18 cellular contexts compared by ENCODE assay signal in the genomic region with DNA sequence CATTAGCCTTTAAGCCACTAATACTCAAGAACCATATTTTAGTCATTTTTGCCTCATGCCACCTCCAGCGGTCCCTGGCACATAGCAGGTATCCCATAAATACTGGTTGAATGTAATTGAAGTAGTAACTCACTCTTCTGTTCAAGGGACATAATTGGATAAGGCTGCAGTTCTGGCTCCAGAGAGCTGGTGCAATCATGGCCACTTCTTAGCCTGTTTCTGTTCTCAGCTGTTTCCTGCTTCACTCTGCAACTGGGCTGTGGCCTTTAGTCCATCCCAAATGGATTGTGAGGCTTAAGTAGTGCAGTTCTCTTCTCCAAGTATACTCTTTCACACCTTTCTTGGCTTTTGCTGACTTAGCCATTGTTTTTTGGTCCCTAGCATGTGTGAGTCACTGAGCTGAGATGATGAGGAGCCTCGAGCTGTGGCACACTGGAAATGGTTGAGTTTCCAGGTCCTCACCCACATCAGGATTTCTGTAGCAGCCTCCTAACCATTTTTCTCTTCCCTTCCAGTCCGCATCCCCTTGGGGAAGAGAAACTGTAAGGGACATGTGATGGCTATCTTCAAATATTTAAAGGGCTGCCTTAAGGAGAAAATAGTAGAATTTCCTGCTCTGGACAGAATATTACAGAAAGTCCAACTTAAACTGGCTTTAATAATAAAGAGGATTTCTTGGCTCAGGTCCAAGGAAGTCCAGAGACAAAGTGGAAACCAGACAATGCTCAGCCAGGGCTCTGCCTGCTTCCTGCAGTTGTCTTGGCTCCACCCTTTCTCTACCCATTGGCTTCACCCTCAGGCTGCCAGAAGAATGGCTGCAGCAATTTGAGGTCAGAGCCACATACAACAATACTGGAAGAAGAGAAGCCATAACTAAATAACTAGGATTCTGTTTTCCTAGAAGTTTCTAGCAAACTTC.
DNase-seq lines count a peak whose midpoint lies in the region; ATAC-seq, FAIRE-seq and TF ChIP-seq lines count a peak whose summit lies in the region.
"Had no signal": no experiment of that assay in that cellular context is flagged by ENCODE, and none has a peak within 500 bp of the region (broad histone marks: within the 10 kb centered on the region; RNA-seq: fewer than 3 reads in every experiment).

No MANE protein-coding gene starts in this region.

- no peak for TF ChIP-seq POLR2A in H54 (IDR thresholded peaks at IDR 0.05; ENCODE audit: low read depth, low read length)

- DNase-seq in NCI-H1417 (lab: John Stamatoyannopoulos, UW) = peak in 2 of 3 experiments; percentile 9 to 36
- DNase-seq in NCI-H1417 treated with DMSO at 0.1 percent for 48 hours (lab: John Stamatoyannopoulos, UW) = no peak
- peak; percentile 15 for DNase-seq in DMS153 (lab: John Stamatoyannopoulos, UW)
- peak; percentile 71 for DNase-seq in NCI-H82 treated with DMSO at 0.1 percent for 48 hours (lab: John Stamatoyannopoulos, UW; ENCODE audit: unreplicated experiment)
- no peak for DNase-seq in left lobe of liver (ENCODE audit: low spot score)
- DNase-seq in KBM-7 = no peak
- no peak for DNase-seq in H54 (ENCODE audit: insufficient read length, low spot score)
- DNase-seq: activated naive CD4-positive, alpha-beta T cell; NCI-H1436; NK-92 treated with Interleukin-12 subunit alpha and Interleukin-12 subunit beta, amount 100 ng/mL, for 24 hours; stimulated activated CD4-positive, alpha-beta T cell treated with anti-CD3 and anti-CD28 coated beads, Interleukin-12 subunit alpha, Interleukin-12 subunit beta, amount 100 ng/mL, for 4 hours; stimulated activated naive CD4-positive, alpha-beta T cell; upper lobe of left lung had no signal

- ATAC-seq in left lobe of liver = peak; percentile 33
- no peak for ATAC-seq in GM18498 (IDR thresholded peaks at IDR 0.05; ENCODE audit: unreplicated experiment)
- ATAC-seq: K562 had no signal

- in situ Hi-C loops in KBM-7 (cut with MboI; ENCODE audit: low pct_unique_long_range_greater_than_20kb, low sequenced_read_pairs) = no loop called here

- no peak for FAIRE-seq in H54 (lab: Jason Lieb, UNC)
- FAIRE-seq: A204.1, GM18507, K562, keratinocyte had no signal

Comparison
In these comparisons a context has a peak if more than half of its experiments do, and no peak if none do; other contexts are left out.
1. DNase-seq: peak in NCI-H1417 (2 of 3), DMS153 (single experiment) and NCI-H82 treated with DMSO at 0.1 percent for 48 hours (single experiment); none in NCI-H1417 treated with DMSO at 0.1 percent for 48 hours (single experiment), left lobe of liver (single experiment), KBM-7 (single experiment) and H54 (single experiment).